Comparison of ENCODE assay signal across 21 cellular contexts in genomic region chr10:106958591-106959328, GRCh38.
DNase-seq lines count a peak whose midpoint lies in the region; ATAC-seq lines count a peak whose summit lies in the region.
"Had no signal": no experiment of that assay in that cellular context is flagged by ENCODE, and none has a peak within 500 bp of the region (broad histone marks: within the 10 kb centered on the region; RNA-seq: fewer than 3 reads in every experiment).

No MANE protein-coding gene starts in this region.

- ATAC-seq in memory B cell (ENCODE audit: low read depth) (no peak), left colon (no peak)
- ATAC-seq: Panc1 had no signal

- H3K36me3 ChIP-seq in MG63 (no peaks in the 10 kb centered on the region), SJCRH30 (0 out of 2 replicates have a peak, but pooled peaks cover 2% of the 10 kb centered on the region)
- H3K36me3 ChIP-seq: breast epithelium, pancreas, suprapubic skin had no signal

- H3K4me1 Mint-ChIP-seq in memory B cell: peaks cover 10% of the 10 kb centered on the region
- H3K4me1 Mint-ChIP-seq: naive thymus-derived CD4-positive, alpha-beta T cell had no signal

- peak overlapping the region; percentile 50 for H3K4me3 Mint-ChIP-seq in memory B cell
- H3K4me3 Mint-ChIP-seq: H9; naive thymus-derived CD4-positive, alpha-beta T cell had no signal

- H3K36me3 Mint-ChIP-seq in memory B cell: peaks cover 2% of the 10 kb centered on the region
- H3K36me3 Mint-ChIP-seq: naive thymus-derived CD4-positive, alpha-beta T cell had no signal

- peaks cover 2% of the 10 kb centered on the region for H3K9me3 Mint-ChIP-seq in memory B cell

- DNase-seq in G401 (ENCODE audit: low spot score) (peak; percentile 78), MG63 (no peak), caudate nucleus (lab: John Stamatoyannopoulos, UW) (peak in 1 of 61 donors; percentile 49), memory B cell (ENCODE audit: low spot score in 2 of 2) (no peak), SJCRH30 (no peak), left colon (no peak)
- no peak for DNase-seq in activated T-cell treated with anti-CD3 and anti-CD28 coated beads, Interleukin-2, amount 50 U/mL, for 1 hour
- no peak for DNase-seq in activated CD4-positive, alpha-beta T cell treated with anti-CD3 and anti-CD28 coated beads for 4 hours
- DNase-seq: activated CD4-positive, alpha-beta T cell treated with anti-CD3 and anti-CD28 coated beads, Interleukin-2, amount 50 U/mL, for 1 hour; activated T-cell treated with anti-CD3 and anti-CD28 coated beads, Interleukin-2, amount 50 U/mL, for 48 hours; GDM1; H9; naive thymus-derived CD4-positive, alpha-beta T cell; NCI-H1694 treated with DMSO at 0.1 percent for 48 hours; NCI-H524; pancreas; small intestine; stimulated activated CD4-positive, alpha-beta T cell treated with anti-CD3 and anti-CD28 coated beads, Interleukin-4, amount 100 ng/mL, for 24 hours had no signal

- no peaks in the 10 kb centered on the region for H3K4me1 ChIP-seq in SJCRH30
- H3K4me1 ChIP-seq: breast epithelium, pancreas, suprapubic skin had no signal

- H3K4me3 ChIP-seq in MG63: peak overlapping the region; percentile 28; the same call in 1 of the 2 replicates
- no peak overlapping the region for H3K4me3 ChIP-seq in SJCRH30
- H3K4me3 ChIP-seq: pancreas, suprapubic skin had no signal

- intact Hi-C loops in left colon (cut with DNase I, micrococcal nuclease): no loop called here

- H3K27me3 Mint-ChIP-seq in memory B cell: no peaks in the 10 kb centered on the region
- H3K27me3 Mint-ChIP-seq: naive thymus-derived CD4-positive, alpha-beta T cell had no signal

- peak overlapping the region; percentile 26 for H3K27ac ChIP-seq in caudate nucleus (ENCODE audit: low read depth, low read length)
- no peak overlapping the region for H3K27ac ChIP-seq in SJCRH30
- H3K27ac ChIP-seq: breast epithelium, pancreas had no signal

- no peak overlapping the region for H3K27ac Mint-ChIP-seq in memory B cell
- H3K27ac Mint-ChIP-seq: H9; naive thymus-derived CD4-positive, alpha-beta T cell had no signal

- H3K27me3 ChIP-seq in MG63 (no peaks in the 10 kb centered on the region), SJCRH30 (no peaks in the 10 kb centered on the region)
- H3K27me3 ChIP-seq: breast epithelium, pancreas, suprapubic skin had no signal

- in situ Hi-C loops in G401 (cut with HindIII; ENCODE audit: low sequenced_read_pairs): no loop called here

- H3K9me3 ChIP-seq in MG63 (no peaks in the 10 kb centered on the region), SJCRH30 (replicated peaks) (no peaks in the 10 kb centered on the region)
- H3K9me3 ChIP-seq: breast epithelium, pancreas had no signal
